ENCODE assay signal across 20 cellular contexts in the genomic region with DNA sequence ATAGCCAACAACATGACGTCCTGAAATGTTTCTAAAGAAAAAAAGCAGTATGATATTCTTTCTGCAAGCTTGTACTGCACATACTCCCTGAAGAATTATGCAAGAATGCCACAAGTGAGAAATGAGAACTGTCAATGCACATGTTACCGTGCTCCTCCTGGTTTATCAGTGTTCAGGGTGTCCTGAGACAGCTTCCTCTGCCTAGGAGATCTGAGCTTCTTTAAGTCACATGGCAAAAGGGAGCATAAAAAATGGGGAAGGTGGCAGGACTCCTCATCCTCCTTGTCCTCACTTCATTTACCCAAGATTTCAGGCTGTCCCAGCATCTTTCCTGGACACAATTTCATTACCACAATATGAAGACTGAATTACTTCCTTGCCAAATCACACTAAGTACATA.
"Had no signal": no experiment of that assay in that cellular context is flagged by ENCODE, and none has a peak within 500 bp of the region (broad histone marks: within the 10 kb centered on the region; RNA-seq: fewer than 3 reads in every experiment).

No MANE protein-coding gene starts in this region.

- H3K27me3 ChIP-seq: gastrocnemius medialis, ovary, sigmoid colon, stomach, thyroid gland had no signal

- ATAC-seq: effector memory CD8-positive, alpha-beta T cell; gastrocnemius medialis; natural killer cell; psoas muscle; right cardiac atrium; stimulated activated effector memory CD8-positive, alpha-beta T cell treated with anti-CD3 and anti-CD28 coated beads, Interleukin-12 subunit alpha, Interleukin-12 subunit beta, amount 100 ng/mL, for 72 hours had no signal

- H3K4me3 ChIP-seq: gastrocnemius medialis, lung, ovary, psoas muscle, sigmoid colon, stomach, thyroid gland had no signal

- H3K27ac ChIP-seq: gastrocnemius medialis, ovary, psoas muscle, sigmoid colon, stomach, thyroid gland had no signal

- DNase-seq: cortex of kidney; effector memory CD8-positive, alpha-beta T cell; foreskin fibroblast; gastrocnemius medialis; head of caudate nucleus; natural killer cell; occipital lobe; ovary; posterior cingulate gyrus; psoas muscle; right cardiac atrium; sigmoid colon; stimulated activated CD4-positive, alpha-beta T cell treated with anti-CD3 and anti-CD28 coated beads, Interleukin-2, amount 100 ng/mL, for 24 hours; stimulated activated CD4-positive, alpha-beta T cell treated with anti-CD3 and anti-CD28 coated beads, Interleukin-4, amount 100 ng/mL, for 24 hours; stimulated activated naive CD4-positive, alpha-beta T cell treated with Interleukin-2 at 50 U/mL for 16 hours; stomach; thyroid gland; trophoblast cell had no signal
